In the genomic region with DNA sequence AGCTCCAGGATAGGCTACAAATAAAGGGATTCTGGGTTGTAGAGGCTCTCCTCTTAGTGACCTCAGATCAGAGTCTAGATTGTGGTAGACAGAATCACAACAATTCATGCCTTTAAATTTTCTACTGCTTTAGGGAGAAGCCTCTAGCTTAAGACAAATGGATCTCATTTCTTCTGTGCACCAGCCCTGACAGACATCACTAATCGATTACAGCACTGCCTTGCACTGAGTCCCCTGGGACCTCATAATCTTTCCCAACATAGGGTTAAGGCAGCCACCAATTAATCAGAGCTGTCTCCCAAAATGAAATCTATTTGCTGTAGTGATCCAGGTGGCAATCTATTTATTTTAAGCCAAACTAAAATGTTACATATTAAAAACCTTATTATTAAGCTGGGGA, we compare ENCODE assay signal across 21 cellular contexts.
"Had no signal": no experiment of that assay in that cellular context is flagged by ENCODE, and none has a peak within 500 bp of the region (broad histone marks: within the 10 kb centered on the region; RNA-seq: fewer than 3 reads in every experiment).

No MANE protein-coding gene starts in this region.

- H3K27ac ChIP-seq: adrenal gland, Peyer's patch, RWPE1, SJSA1 had no signal

- H3K9me3 ChIP-seq: adrenal gland, Peyer's patch, SJSA1 had no signal

- H3K4me1 ChIP-seq: adrenal gland, Peyer's patch, SJSA1 had no signal

- ATAC-seq: activated CD4-positive, CD25-positive, alpha-beta regulatory T cell treated with anti-CD3 and anti-CD28 coated beads, Interleukin-2, amount 50 U/mL, for 24 hours; activated CD8-positive, alpha-beta T cell treated with anti-CD3 and anti-CD28 coated beads for 36 hours; activated T-cell treated with anti-CD3 and anti-CD28 coated beads, Interleukin-2, amount 50 U/mL, for 72 hours had no signal

- H3K4me3 ChIP-seq: adrenal gland, Peyer's patch, SJSA1 had no signal

- H3K36me3 ChIP-seq: adrenal gland, Peyer's patch, SJSA1 had no signal

- H3K27me3 ChIP-seq: adrenal gland, Peyer's patch, SJSA1 had no signal

- DNase-seq: activated CD4-positive, alpha-beta T cell treated with anti-CD3 and anti-CD28 coated beads for 4 hours; activated CD8-positive, alpha-beta memory T cell treated with anti-CD3 and anti-CD28 coated beads, Interleukin-2, amount 50 U/mL, for 4 hours; activated CD8-positive, alpha-beta T cell treated with anti-CD3 and anti-CD28 coated beads for 36 hours; activated gamma-delta T cell treated with Interleukin-2 at 50 U/mL for 16 hours; activated naive CD4-positive, alpha-beta T cell treated with anti-CD3 and anti-CD28 coated beads, Interleukin-2, amount 50 U/mL, for 16 hours; activated naive CD8-positive, alpha-beta T cell treated with anti-CD3 and anti-CD28 coated beads, Interleukin-2, amount 10 ng/mL, durations not matched to agents 7 days and 5 days; activated T-cell treated with anti-CD3 and anti-CD28 coated beads, Interleukin-2, amount 50 U/mL, for 72 hours; adrenal gland; anterior cingulate cortex; cerebellar nuclear complex; Kasumi-1; NCI-H1048; NCI-H1930; NCI-H2107; NCI-H524; NCI-H748 treated with DMSO at 0.1 percent for 48 hours; Peyer's patch; Right ventricle myocardium superior had no signal
